ENCODE assay signal across 21 cellular contexts in genomic region chr3:105513886-105514285, GRCh38.
"Had no signal": no experiment of that assay in that cellular context is flagged by ENCODE, and none has a peak within 500 bp of the region (broad histone marks: within the 10 kb centered on the region; RNA-seq: fewer than 3 reads in every experiment).

No MANE protein-coding gene starts in this region.

- H3K4me3 ChIP-seq: esophagus muscularis mucosa, lung, suprapubic skin, transverse colon, uterus had no signal

- H3K9me3 Mint-ChIP-seq: activated B cell treated with CpG ODN at 0.5 μM for 24 hours; activated CD4-positive, alpha-beta memory T cell treated with anti-CD3 and anti-CD28 coated beads, Interleukin-2, amount 10 ng/mL, durations not matched to agents 7 days and 5 days; activated naive CD8-positive, alpha-beta T cell treated with anti-CD3 and anti-CD28 coated beads, Interleukin-2, amount 10 ng/mL, durations not matched to agents 7 days and 5 days; activated T-helper 2 cell treated with anti-CD3 and anti-CD28 coated beads, Interferon-gamma antibody, Interleukin-2, Interleukin-4, amounts not matched to agents 10 μg/mL and 5 μg/mL and 100 μg/mL, durations not matched to agents 14 hours and 24 hours and 36 hours; stimulated activated naive CD8-positive, alpha-beta T cell treated with anti-CD3 and anti-CD28 coated beads, Interleukin-15, Interleukin-2, amounts not matched to agents 100 ng/mL and 50 ng/mL, for 24 hours; T-cell had no signal

- H3K36me3 ChIP-seq: esophagus muscularis mucosa, suprapubic skin, transverse colon, uterus had no signal

- H3K4me1 ChIP-seq: esophagus muscularis mucosa, suprapubic skin, uterus had no signal

- H3K36me3 Mint-ChIP-seq: activated naive CD8-positive, alpha-beta T cell treated with anti-CD3 and anti-CD28 coated beads, Interleukin-2, amount 10 ng/mL, durations not matched to agents 7 days and 5 days; T-cell had no signal

- H3K9me3 ChIP-seq: esophagus muscularis mucosa, suprapubic skin, transverse colon, uterus had no signal

- H3K27ac ChIP-seq: esophagus muscularis mucosa, suprapubic skin, transverse colon, uterus had no signal

- H3K4me3 Mint-ChIP-seq: activated B cell treated with CpG ODN at 0.5 μM for 24 hours; activated CD4-positive, alpha-beta memory T cell treated with anti-CD3 and anti-CD28 coated beads, Interleukin-2, amount 10 ng/mL, durations not matched to agents 7 days and 5 days; activated naive CD8-positive, alpha-beta T cell treated with anti-CD3 and anti-CD28 coated beads, Interleukin-2, amount 10 ng/mL, durations not matched to agents 7 days and 5 days; stimulated activated naive CD8-positive, alpha-beta T cell treated with anti-CD3 and anti-CD28 coated beads, Interleukin-15, Interleukin-2, amounts not matched to agents 100 ng/mL and 50 ng/mL, for 24 hours; T-cell had no signal

- DNase-seq: activated B cell treated with CpG ODN at 0.5 μM for 24 hours; activated CD4-positive, alpha-beta memory T cell treated with anti-CD3 and anti-CD28 coated beads, Interleukin-2, amount 10 ng/mL, durations not matched to agents 7 days and 5 days; activated CD4-positive, alpha-beta T cell treated with anti-CD3 and anti-CD28 coated beads for 4 hours; activated naive CD4-positive, alpha-beta T cell treated with Interleukin-2 at 50 U/mL for 16 hours; activated naive CD8-positive, alpha-beta T cell treated with anti-CD3 and anti-CD28 coated beads, Interleukin-2, amount 10 ng/mL, durations not matched to agents 7 days and 5 days; activated T-cell treated with anti-CD3 and anti-CD28 coated beads, Interleukin-2, amount 50 U/mL, for 1 hour; cortex of kidney; effector CD4-positive, alpha-beta T cell; head of caudate nucleus; kidney; occipital lobe; T-cell; transverse colon; uterus had no signal

- ATAC-seq: left lobe of liver, T-cell had no signal

- H3K4me1 Mint-ChIP-seq: activated naive CD8-positive, alpha-beta T cell treated with anti-CD3 and anti-CD28 coated beads, Interleukin-2, amount 10 ng/mL, durations not matched to agents 7 days and 5 days had no signal

- H3K27me3 Mint-ChIP-seq: activated B cell treated with CpG ODN at 0.5 μM for 24 hours; activated CD4-positive, alpha-beta memory T cell treated with anti-CD3 and anti-CD28 coated beads, Interleukin-2, amount 10 ng/mL, durations not matched to agents 7 days and 5 days; progenitor cell of endocrine pancreas; stimulated activated naive CD8-positive, alpha-beta T cell treated with anti-CD3 and anti-CD28 coated beads, Interleukin-15, Interleukin-2, amounts not matched to agents 100 ng/mL and 50 ng/mL, for 24 hours; T-cell had no signal

- H3K27me3 ChIP-seq: esophagus muscularis mucosa, suprapubic skin, transverse colon, uterus had no signal

- H3K27ac Mint-ChIP-seq: activated B cell treated with CpG ODN at 0.5 μM for 24 hours; activated CD4-positive, alpha-beta memory T cell treated with anti-CD3 and anti-CD28 coated beads, Interleukin-2, amount 10 ng/mL, durations not matched to agents 7 days and 5 days; activated naive CD8-positive, alpha-beta T cell treated with anti-CD3 and anti-CD28 coated beads, Interleukin-2, amount 10 ng/mL, durations not matched to agents 7 days and 5 days; activated T-helper 2 cell treated with anti-CD3 and anti-CD28 coated beads, Interferon-gamma antibody, Interleukin-2, Interleukin-4, amounts not matched to agents 10 μg/mL and 5 μg/mL and 100 μg/mL, durations not matched to agents 14 hours and 24 hours and 36 hours; progenitor cell of endocrine pancreas; stimulated activated naive CD8-positive, alpha-beta T cell treated with anti-CD3 and anti-CD28 coated beads, Interleukin-15, Interleukin-2, amounts not matched to agents 100 ng/mL and 50 ng/mL, for 24 hours; T-cell had no signal
